14 cellular contexts compared by ENCODE assay signal in genomic region chr6:150177260-150178246, GRCh38. TPM values are rescaled to one million over a fixed set of nuclear protein-coding genes. Genes with fewer than 3 reads are reported as not detected.
DNase-seq lines count a peak whose midpoint lies in the region; ATAC-seq and TF ChIP-seq lines count a peak whose summit lies in the region.
"Had no signal": no experiment of that assay in that cellular context is flagged by ENCODE, and none has a peak within 500 bp of the region (broad histone marks: within the 10 kb centered on the region; RNA-seq: fewer than 3 reads in every experiment).

No MANE protein-coding gene starts in this region.

- no peak overlapping the region for H2AK5ac ChIP-seq in neuronal stem cell (ENCODE audit: low read depth, low read length)

- H3K27ac ChIP-seq in cardiac muscle cell (peak overlapping the region; percentile 100), neuronal stem cell (replicated peaks; ENCODE audit: low read length) (no peak overlapping the region)
- H3K27ac ChIP-seq: spleen had no signal

- H3K27me3 ChIP-seq in cardiac muscle cell, result no peaks in the 10 kb centered on the region
- no peaks in the 10 kb centered on the region for H3K27me3 ChIP-seq in neuronal stem cell (ENCODE audit: control insufficient read depth in 3 of 3, insufficient read depth in 3 of 3, low read depth in 1 of 3, low read length in 3 of 3)
- H3K27me3 ChIP-seq: spleen had no signal

- DNase-seq in COLO668 (lab: John Stamatoyannopoulos, UW; ENCODE audit: unreplicated experiment), result peak; percentile 84
- peak; percentile 66 for DNase-seq in NCI-H69 (lab: John Stamatoyannopoulos, UW)
- peak in 1 of 2 donors; percentile 88 for DNase-seq in cardiac muscle cell (ENCODE audit: low read depth in 1 of 2, low spot score in 1 of 2)
- no peak for DNase-seq in neuronal stem cell (ENCODE audit: low spot score)
- no peak for DNase-seq in ureter (ENCODE audit: low spot score)
- DNase-seq in GM13976 (ENCODE audit: low spot score), result no peak
- DNase-seq: activated CD8-positive, alpha-beta memory T cell treated with anti-CD3 and anti-CD28 coated beads for 24 hours; effector CD4-positive, alpha-beta T cell; NCI-H1436 treated with DMSO at 0.1 percent for 48 hours; spleen; T1000 had no signal

- H3K4me1 ChIP-seq in cardiac muscle cell (ENCODE audit: low read depth) (peaks cover 70% of the 10 kb centered on the region), neuronal stem cell (ENCODE audit: control insufficient read depth in 2 of 2, insufficient read depth in 1 of 2, low read depth in 1 of 2, low read length in 2 of 2) (peaks cover 3 to 23% of the 10 kb centered on the region in 2 donors)

- no peak overlapping the region for H3K23ac ChIP-seq in neuronal stem cell (ENCODE audit: low read depth, low read length, poor library complexity)

- no peak overlapping the region for H3K4me2 ChIP-seq in neuronal stem cell (ENCODE audit: insufficient read depth, low read length, poor library complexity, severe bottlenecking)

- no peak overlapping the region for H3K9ac ChIP-seq in neuronal stem cell (ENCODE audit: low read depth, low read length, poor library complexity)

- no peak overlapping the region for H2BK15ac ChIP-seq in neuronal stem cell (ENCODE audit: low read length)

- no peaks in the 10 kb centered on the region for H3K9me3 ChIP-seq in cardiac muscle cell (ENCODE audit: low read depth)
- no peaks in the 10 kb centered on the region for H3K9me3 ChIP-seq in neuronal stem cell (replicated peaks in 1 of 2; ENCODE audit: control insufficient read depth in 2 of 2, insufficient read depth in 1 of 2, low read depth in 1 of 2, low read length in 2 of 2)
- H3K9me3 ChIP-seq: spleen had no signal

- no peak overlapping the region for H2BK120ac ChIP-seq in neuronal stem cell (ENCODE audit: low read depth, low read length)

- no peak overlapping the region for H2BK12ac ChIP-seq in neuronal stem cell (ENCODE audit: low read length)

- in situ Hi-C loops in GM13976 (cut with MboI; ENCODE audit: low sequenced_read_pairs, unreplicated experiment), result no loop called here

- no CpG with 5 or more reads among the region's 20 CpGs for WGBS in neuronal stem cell (ENCODE audit: extremely low coverage in 2 of 2, insufficient read length in 2 of 2, insufficient replicate concordance in 1 of 2), 2 donors

- H3K4ac ChIP-seq in neuronal stem cell (ENCODE audit: low read length), result no peak overlapping the region

- no peaks in the 10 kb centered on the region for H3K79me1 ChIP-seq in neuronal stem cell (ENCODE audit: low read depth, low read length)

- ATAC-seq in GM21825 (IDR thresholded peaks at IDR 0.05; ENCODE audit: unreplicated experiment) (no peak), GM21529 (IDR thresholded peaks at IDR 0.05; ENCODE audit: unreplicated experiment) (no peak)

- H3K18ac ChIP-seq in neuronal stem cell (ENCODE audit: low read length), result peak overlapping the region; percentile 22

- no peak overlapping the region for H3K14ac ChIP-seq in neuronal stem cell (ENCODE audit: low read length)

- TF ChIP-seq CTCF in cardiac muscle cell (IDR thresholded peaks at IDR 0.05; ENCODE audit: low read depth, low read length) (no peak), GM13976 (IDR thresholded peaks at IDR 0.05; ENCODE audit: borderline replicate concordance, control extremely low read depth, extremely low read depth, insufficient read depth, missing control alignments) (no peak)

- peak overlapping the region; percentile 18 for H2AFZ ChIP-seq in neuronal stem cell (ENCODE audit: low read length)

- no peak overlapping the region for H3K4me3 ChIP-seq in cardiac muscle cell
- no peak overlapping the region for H3K4me3 ChIP-seq in neuronal stem cell (ENCODE audit: low read length in 2 of 2)
- H3K4me3 ChIP-seq: spleen had no signal

- no peak overlapping the region for H4K91ac ChIP-seq in neuronal stem cell (ENCODE audit: low read depth, low read length, poor library complexity)

- no peak overlapping the region for H4K8ac ChIP-seq in neuronal stem cell (ENCODE audit: low read depth, low read length)

- H2BK5ac ChIP-seq in neuronal stem cell (ENCODE audit: low read length), result no peak overlapping the region

- no peaks in the 10 kb centered on the region for H3K36me3 ChIP-seq in cardiac muscle cell
- no peaks in the 10 kb centered on the region for H3K36me3 ChIP-seq in neuronal stem cell (replicated peaks in 1 of 2; ENCODE audit: control insufficient read depth in 2 of 2, insufficient read depth in 2 of 2, low read length in 2 of 2)
- H3K36me3 ChIP-seq: spleen had no signal

RNA-seq across cellular contexts. Expression of gene PPP1R14C, which starts 34.7 kb away (rescaled TPM):
- total RNA-seq in cardiac muscle cell, result 104 and 106 TPM in 2 replicates
- polyA plus RNA-seq in cardiac muscle cell, result 190 and 273 TPM in 2 replicates
- 0.63 TPM for polyA plus RNA-seq in neuronal stem cell (2013, experiment 1 of 2)
- polyA plus RNA-seq in neuronal stem cell (2013, experiment 2 of 2), result 0.79 TPM
- total RNA-seq in ureter, result 0.52 TPM
- polyA plus RNA-seq: CD14-positive monocyte had no signal

Comparison
In these comparisons a context has a peak if more than half of its experiments do, and no peak if none do; other contexts are left out.
1. DNase-seq: peak in COLO668 (single experiment) and NCI-H69 (single experiment); none in neuronal stem cell (single experiment), ureter (single experiment) and GM13976 (single experiment).
2. RNA of gene PPP1R14C, which starts 34.7 kb away (total RNA-seq): 104 to 106 TPM in cardiac muscle cell; 0.52 TPM in ureter (single experiment); every median in the first group is over 10 times any median in the second.